In the genomic region with DNA sequence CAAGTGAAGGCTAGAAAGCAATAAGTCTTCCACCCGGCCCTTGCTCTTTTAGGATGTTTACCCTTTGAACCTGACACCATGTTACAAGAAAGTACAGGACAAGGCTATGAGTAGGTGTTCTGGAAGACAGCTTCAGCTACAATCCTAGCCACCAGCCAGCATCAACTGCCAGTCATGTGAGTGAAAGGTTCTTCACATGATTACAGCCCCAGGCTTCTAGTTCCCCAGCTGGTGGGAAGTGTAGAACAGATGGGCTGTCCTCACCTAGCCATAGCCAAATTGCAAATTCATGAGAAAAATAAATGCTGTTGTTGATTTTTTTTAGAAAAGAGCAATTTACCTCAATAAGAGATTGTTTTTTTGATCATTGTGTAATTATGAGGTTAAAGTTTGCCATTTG, we compare ENCODE assay signal across 23 cellular contexts.
"Had no signal": no experiment of that assay in that cellular context is flagged by ENCODE, and none has a peak within 500 bp of the region (broad histone marks: within the 10 kb centered on the region; RNA-seq: fewer than 3 reads in every experiment).

No MANE protein-coding gene starts in this region.

- ATAC-seq: left lung; naive thymus-derived CD8-positive, alpha-beta T cell; sciatic nerve had no signal

- H3K4me1 ChIP-seq: esophagus muscularis mucosa, left lung, prostate gland, right atrium auricular region, thyroid gland had no signal

- H3K27ac ChIP-seq: coronary artery, esophagus muscularis mucosa, left lung, prostate gland, right atrium auricular region, stomach, thyroid gland had no signal

- H3K4me2 ChIP-seq: smooth muscle cell had no signal

- H3K9me3 ChIP-seq: esophagus muscularis mucosa, left lung, prostate gland, right atrium auricular region, stomach, thyroid gland had no signal

- DNase-seq: dermis blood vessel endothelial cell; effector memory CD4-positive, alpha-beta T cell; foreskin melanocyte; head of caudate nucleus; kidney; left lung; mesenchymal stem cell; naive thymus-derived CD8-positive, alpha-beta T cell; nephron progenitor cell; nucleus accumbens; stimulated activated CD4-positive, alpha-beta T cell treated with anti-CD3 and anti-CD28 coated beads, Interleukin-12 subunit alpha, Interleukin-12 subunit beta, amount 100 ng/mL, for 4 hours; stimulated activated CD4-positive, alpha-beta T cell treated with anti-CD3 and anti-CD28 coated beads, Interleukin-1b, Interleukin-23, amount 100 ng/mL, for 48 hours; stimulated activated CD4-positive, alpha-beta T cell treated with anti-CD3 and anti-CD28 coated beads, Interleukin-4, amount 100 ng/mL, for 1 hour; stimulated activated CD8-positive, alpha-beta memory T cell treated with anti-CD3 and anti-CD28 coated beads, Interleukin-4, amount 100 ng/mL, for 48 hours; stimulated activated naive CD4-positive, alpha-beta T cell; stomach; thyroid gland had no signal

- H3K36me3 ChIP-seq: esophagus muscularis mucosa, left lung, prostate gland, right atrium auricular region, stomach, thyroid gland had no signal

- H3K27me3 ChIP-seq: esophagus muscularis mucosa, left lung, right atrium auricular region, stomach, thyroid gland had no signal

- H3K4me3 ChIP-seq: coronary artery, esophagus muscularis mucosa, left lung, prostate gland, right atrium auricular region, smooth muscle cell, stomach, thyroid gland had no signal
